26 cellular contexts compared by ENCODE assay signal in the genomic region with DNA sequence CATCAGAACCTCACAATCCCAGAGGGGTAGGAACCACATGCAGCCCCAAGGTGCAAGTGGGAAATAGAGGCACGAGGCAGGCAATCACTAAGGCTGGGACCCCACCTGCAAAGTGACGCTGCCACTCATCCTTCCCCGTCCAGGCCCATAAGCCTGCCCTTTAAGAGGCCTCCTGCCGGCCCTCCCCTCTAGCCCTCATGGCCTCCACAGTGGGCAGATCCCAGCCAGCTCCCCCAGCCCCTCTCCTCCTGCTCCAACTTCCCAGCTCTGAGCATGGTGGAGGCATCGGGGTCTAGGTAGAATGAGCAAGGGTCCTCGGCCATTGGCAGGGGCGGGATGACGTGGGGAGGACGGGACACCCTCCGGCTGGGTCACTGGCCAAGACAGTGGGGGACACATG. TPM values are rescaled to one million over a fixed set of nuclear protein-coding genes. Genes with fewer than 3 reads are reported as not detected.
"Had no signal": no experiment of that assay in that cellular context is flagged by ENCODE, and none has a peak within 500 bp of the region (broad histone marks: within the 10 kb centered on the region; RNA-seq: fewer than 3 reads in every experiment).

No MANE protein-coding gene starts in this region.

- H3K9ac ChIP-seq: KMS-11, SK-N-SH had no signal

- H3K4me3 ChIP-seq: K562 had no signal

- H3K9me3 ChIP-seq: SK-N-SH had no signal

- ATAC-seq: HepG2, K562, Panc1, PC-3 had no signal

- DNase-seq: IMR-90; Kasumi-1; MM.1S; NCI-H1092 treated with DMSO at 0.1 percent for 48 hours; NCI-H1436; NCI-H187; NCI-H2029; NCI-H2081 treated with DMSO at 0.1 percent for 48 hours; NCI-H2171; NCI-H226; NCI-H446; NCI-H510A; NCI-H524 treated with DMSO at 0.1 percent for 48 hours; NCI-H69; NCI-H774; NK-92 treated with Interleukin-12 subunit alpha and Interleukin-12 subunit beta, amount 100 ng/mL, for 24 hours; PC-3; SHP77; SK-N-SH had no signal

- H3K4me2 ChIP-seq: KMS-11, SK-N-SH had no signal

- H3K27ac ChIP-seq: KMS-11, RWPE1 had no signal

RNA-seq across cellular contexts. Expression of gene ZSCAN18, which starts 2.7 kb away (rescaled TPM):
- total RNA-seq: HepG2, OCI-LY7 had no signal
- polyA plus RNA-seq: HepG2 had no signal

RNA-seq across cellular contexts. Expression of gene ZNF135, which starts 36.2 kb away (rescaled TPM):
- total RNA-seq: HepG2, HT1080, K562, OCI-LY7, PC-3 had no signal
- polyA plus RNA-seq: HepG2, K562 had no signal
